1 cellular context compared by ENCODE assay signal in the genomic region with DNA sequence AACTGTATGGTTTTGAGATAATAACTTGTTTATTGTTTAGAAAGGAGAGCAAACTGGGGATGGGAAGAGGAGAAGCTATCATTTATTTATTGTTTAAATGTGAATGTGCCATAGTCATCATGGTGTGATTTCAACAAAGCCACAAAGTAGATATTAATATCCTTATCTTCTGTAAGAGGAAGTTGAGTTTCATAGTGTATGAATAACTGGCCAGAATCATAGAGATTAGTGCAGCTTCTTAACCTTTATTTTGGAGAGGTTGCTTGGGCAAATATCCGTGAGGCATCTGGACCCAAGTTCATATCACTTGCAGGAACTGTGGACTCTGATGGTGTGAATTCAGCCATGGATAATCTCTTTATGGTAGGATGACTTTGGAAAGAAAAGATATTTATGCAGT.
TF ChIP-seq lines count a peak whose summit lies in the region.

No MANE protein-coding gene starts in this region.

TF ChIP-seq in HepG2, 621 proteins besides CTCF, POLR2A, EP300 and RAD21 (continued from another document):
- TF ChIP-seq, protein P1, sequence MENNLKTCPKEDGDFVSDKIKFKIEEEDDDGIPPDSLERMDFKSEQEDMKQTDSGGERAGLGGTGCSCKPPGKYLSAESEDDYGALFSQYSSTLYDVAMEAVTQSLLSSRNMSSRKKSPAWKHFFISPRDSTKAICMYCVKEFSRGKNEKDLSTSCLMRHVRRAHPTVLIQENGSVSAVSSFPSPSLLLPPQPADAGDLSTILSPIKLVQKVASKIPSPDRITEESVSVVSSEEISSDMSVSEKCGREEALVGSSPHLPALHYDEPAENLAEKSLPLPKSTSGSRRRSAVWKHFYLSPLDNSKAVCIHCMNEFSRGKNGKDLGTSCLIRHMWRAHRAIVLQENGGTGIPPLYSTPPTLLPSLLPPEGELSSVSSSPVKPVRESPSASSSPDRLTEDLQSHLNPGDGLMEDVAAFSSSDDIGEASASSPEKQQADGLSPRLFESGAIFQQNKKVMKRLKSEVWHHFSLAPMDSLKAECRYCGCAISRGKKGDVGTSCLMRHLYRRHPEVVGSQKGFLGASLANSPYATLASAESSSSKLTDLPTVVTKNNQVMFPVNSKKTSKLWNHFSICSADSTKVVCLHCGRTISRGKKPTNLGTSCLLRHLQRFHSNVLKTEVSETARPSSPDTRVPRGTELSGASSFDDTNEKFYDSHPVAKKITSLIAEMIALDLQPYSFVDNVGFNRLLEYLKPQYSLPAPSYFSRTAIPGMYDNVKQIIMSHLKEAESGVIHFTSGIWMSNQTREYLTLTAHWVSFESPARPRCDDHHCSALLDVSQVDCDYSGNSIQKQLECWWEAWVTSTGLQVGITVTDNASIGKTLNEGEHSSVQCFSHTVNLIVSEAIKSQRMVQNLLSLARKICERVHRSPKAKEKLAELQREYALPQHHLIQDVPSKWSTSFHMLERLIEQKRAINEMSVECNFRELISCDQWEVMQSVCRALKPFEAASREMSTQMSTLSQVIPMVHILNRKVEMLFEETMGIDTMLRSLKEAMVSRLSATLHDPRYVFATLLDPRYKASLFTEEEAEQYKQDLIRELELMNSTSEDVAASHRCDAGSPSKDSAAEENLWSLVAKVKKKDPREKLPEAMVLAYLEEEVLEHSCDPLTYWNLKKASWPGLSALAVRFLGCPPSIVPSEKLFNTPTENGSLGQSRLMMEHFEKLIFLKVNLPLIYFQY (CRISPR knock-in tag; IDR thresholded peaks at IDR 0.05; ENCODE audit: borderline replicate concordance), result no peak
